In genomic region chr4:74228691-74229640, GRCh38 we compare ENCODE assay signal across 8 cellular contexts.
DNase-seq lines count a peak whose midpoint lies in the region; ATAC-seq, FAIRE-seq and TF ChIP-seq lines count a peak whose summit lies in the region.

No MANE protein-coding gene starts in this region.

- ATAC-seq in A549: peak; percentile 63 to 87; a peak in 3 of 6 replicates
- ATAC-seq in HG02763 (IDR thresholded peaks at IDR 0.05; ENCODE audit: unreplicated experiment): peak; percentile 89

- intact Hi-C loops in colonic mucosa (cut with DNase I): loop anchor here (5.0 kb wide), 1 partner anchor 83 kb away; no protein-coding TSS in a partner anchor

- H3K27ac ChIP-seq in A549 (0 out of 6 replicates have a peak overlapping the region, but pooled peaks of 1 of the 2 experiments have one; percentile 16), colonic mucosa (no peak overlapping the region)

- TF ChIP-seq EP300 in A549 (IDR thresholded peaks at IDR 0.05): no peak

- H3K4me2 ChIP-seq in A549: no peak overlapping the region

- peak; percentile 61 for TF ChIP-seq CTCF in A549 (IDR thresholded peaks at IDR 0.05)
- TF ChIP-seq CTCF in GM12875 (IDR thresholded peaks at IDR 0.05; ENCODE audit: borderline replicate concordance, insufficient read depth, low read depth, low read length): peak; percentile 82
- TF ChIP-seq CTCF in colonic mucosa (IDR thresholded peaks at IDR 0.05): peak; percentile 89

- H3K9me3 ChIP-seq in A549: no peaks in the 10 kb centered on the region
- no peaks in the 10 kb centered on the region for H3K9me3 ChIP-seq in colonic mucosa

- WGBS in A549 (ENCODE audit: missing lambda C conversion rate): 35% methylated on average over 4 of the region's 4 CpGs

- no peak overlapping the region for H3K4me3 ChIP-seq in A549
- H3K4me3 ChIP-seq in GM12875 (ENCODE audit: low read depth, low read length): no peak overlapping the region
- H3K4me3 ChIP-seq in colonic mucosa: no peak overlapping the region

- no peaks in the 10 kb centered on the region for H3K36me3 ChIP-seq in colonic mucosa

- H3K9ac ChIP-seq in colonic mucosa (ENCODE audit: low read depth in 2 of 2, low read length in 2 of 2): no peak overlapping the region

- peak; percentile 46 to 57; a peak in 3 of 5 replicates for TF ChIP-seq RAD21 in A549 (conservative IDR thresholded peaks at IDR 0.05 in 1 of 2, IDR thresholded peaks at IDR 0.05 in 1 of 2)

- CTCF ChIA-PET in A549 (lab: Yijun Ruan, JAX): interaction anchor here (0.7 to 2.3 kb wide), 11 partner anchors 11 to 1918 kb away, joined by 3 to 16 read pairs (median 3); no protein-coding TSS in a partner anchor

- TF ChIP-seq POLR2A in A549 (IDR thresholded peaks at IDR 0.05; ENCODE audit: low read length): no peak

- POLR2A ChIA-PET in A549 (lab: Yijun Ruan, JAX): no interaction called here

- no peak for FAIRE-seq in A549 (lab: Jason Lieb, UNC)

- H3K27me3 ChIP-seq in colonic mucosa: no peaks in the 10 kb centered on the region

- DNase-seq in A549 (ENCODE audit: low read depth in 1 of 2, low spot score in 1 of 2): peak; percentile 13 to 77
- DNase-seq in NCI-H187 treated with DMSO at 0.1 percent for 48 hours (lab: John Stamatoyannopoulos, UW): peak; percentile 42
- DNase-seq in activated CD4-positive, CD25-positive, alpha-beta regulatory T cell treated with anti-CD3 and anti-CD28 coated beads, Interleukin-2, amount 50 U/mL, for 72 hours: peak; percentile 67
- DNase-seq in colonic mucosa: peak; percentile 85
- peak; percentile 68 to 87 for DNase-seq in lung microvascular endothelial cell (ENCODE audit: low read depth in 2 of 2)
- peak; percentile 39 to 44 for DNase-seq in stimulated activated CD8-positive, alpha-beta memory T cell treated with anti-CD3 and anti-CD28 coated beads, Interleukin-4, amount 100 ng/mL, for 1 hour (ENCODE audit: low read depth in 2 of 2, low spot score in 1 of 2)

- H3K4me1 ChIP-seq in A549: peaks cover 27% of the 10 kb centered on the region
- no peaks in the 10 kb centered on the region for H3K4me1 ChIP-seq in colonic mucosa

TF ChIP-seq in A549, 52 proteins besides CTCF, POLR2A, EP300 and RAD21:
- TF ChIP-seq HEYL (CRISPR knock-in tag; IDR thresholded peaks at IDR 0.05) (no peak), FOSL2 (IDR thresholded peaks at IDR 0.05) (no peak), FOSL2 (CRISPR knock-in tag; IDR thresholded peaks at IDR 0.05) (no peak), SREBF2 (IDR thresholded peaks at IDR 0.05) (no peak), SMC3 (IDR thresholded peaks at IDR 0.05) (peak; percentile 49; the same call in 2 of the 3 replicates), BCL3 (IDR thresholded peaks at IDR 0.05) (no peak)
